ENCODE assay signal across 14 cellular contexts in the genomic region with DNA sequence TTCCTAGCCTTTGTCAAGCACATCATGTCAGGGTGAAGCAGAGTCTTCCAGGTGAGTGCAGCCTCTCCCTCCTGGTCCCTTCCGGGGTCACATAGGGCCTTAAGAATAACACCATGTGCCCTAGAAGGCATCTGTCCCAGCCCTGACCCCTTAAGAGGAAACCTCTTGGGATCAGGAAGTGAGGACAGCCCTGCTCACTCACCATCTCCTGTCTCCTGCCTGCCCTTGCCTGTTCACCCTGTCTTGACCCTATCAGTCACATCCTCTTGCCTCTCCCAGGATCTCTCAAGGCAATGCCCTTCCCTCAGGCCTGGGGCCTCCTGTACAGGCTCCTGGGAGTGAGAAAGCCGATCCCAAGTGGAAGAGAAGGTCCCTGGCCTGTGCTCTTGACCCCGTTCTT. TPM values are rescaled to one million over a fixed set of nuclear protein-coding genes. Genes with fewer than 3 reads are reported as not detected.
DNase-seq lines count a peak whose midpoint lies in the region; ATAC-seq, FAIRE-seq and TF ChIP-seq lines count a peak whose summit lies in the region.
"Had no signal": no experiment of that assay in that cellular context is flagged by ENCODE, and none has a peak within 500 bp of the region (broad histone marks: within the 10 kb centered on the region; RNA-seq: fewer than 3 reads in every experiment).

No MANE protein-coding gene starts in this region.

- H3K4me2 ChIP-seq in HepG2 (ENCODE audit: low read depth, low read length), result 0 out of 2 replicates have a peak overlapping the region, but pooled peaks have one; percentile 0

- TF ChIP-seq EP300 in HepG2 (IDR thresholded peaks at IDR 0.05; ENCODE audit: low read depth in 2 of 2, low read length in 2 of 2) (no peak), HepG2 (CRISPR knock-in tag; IDR thresholded peaks at IDR 0.05; ENCODE audit: borderline replicate concordance) (no peak)

- BruUV-seq in HepG2 (replicated peaks; lab: Mats Ljungman, UMichigan), result no TSS peak

- FAIRE-seq in bronchial epithelial cell (lab: Jason Lieb, UNC), result no peak
- FAIRE-seq in HepG2 (lab: Jason Lieb, UNC), result no peak

- H3K9me3 ChIP-seq in HepG2 (ENCODE audit: low read length), result peaks cover 9% of the 10 kb centered on the region; the same call in 1 of the 2 replicates

- no peak overlapping the region for H3K9ac ChIP-seq in HepG2 (ENCODE audit: insufficient read depth, low read depth, low read length)

- H3K4me1 ChIP-seq in HepG2 (ENCODE audit: insufficient read depth, low read length), result peaks cover 24% of the 10 kb centered on the region

- no peaks in the 10 kb centered on the region for H3K36me3 Mint-ChIP-seq in natural killer cell
- no peaks in the 10 kb centered on the region for H3K36me3 Mint-ChIP-seq in natural killer cell treated with Interleukin-12 subunit alpha and Interleukin-12 subunit beta and Interleukin-15 and Interleukin-18, amount 100 ng/mL, for 72 hours

- H3K4me1 Mint-ChIP-seq in natural killer cell, result peaks cover 31 to 40% of the 10 kb centered on the region in 2 donors
- peaks cover 33 to 35% of the 10 kb centered on the region in 2 donors for H3K4me1 Mint-ChIP-seq in natural killer cell treated with Interleukin-12 subunit alpha and Interleukin-12 subunit beta and Interleukin-15 and Interleukin-18, amount 100 ng/mL, for 72 hours (ENCODE audit: low read depth in 2 of 2)

- in situ Hi-C loops in HepG2 (cut with HindIII; ENCODE audit: extremely low pct_ligation_motif_present, low pct_unique_long_range_greater_than_20kb), result no loop called here

- CTCF ChIA-PET in HepG2 (lab: Yijun Ruan, JAX; ENCODE audit: low intra/inter-chr PET ratio, low total read pairs), result no interaction called here

- H4K20me1 ChIP-seq in HepG2 (ENCODE audit: insufficient read depth, low read length), result no peaks in the 10 kb centered on the region

- WGBS in HepG2 (ENCODE audit: low lambda C conversion rate), result 33% methylated on average over 3 of the region's 3 CpGs

- H3K4me3 Mint-ChIP-seq in natural killer cell, result no peak overlapping the region
- no peak overlapping the region for H3K4me3 Mint-ChIP-seq in natural killer cell treated with Interleukin-12 subunit alpha and Interleukin-12 subunit beta and Interleukin-15 and Interleukin-18, amount 100 ng/mL, for 72 hours
- H3K4me3 Mint-ChIP-seq: activated B cell treated with CpG ODN at 0.5 μM for 24 hours had no signal

- H3K4me3 ChIP-seq in bronchial epithelial cell (ENCODE audit: low read depth, low read length) (no peak overlapping the region), HepG2 (replicated peaks in 1 of 3; ENCODE audit: insufficient read depth in 1 of 3, low read depth in 2 of 3, low read length in 3 of 3) (no peak overlapping the region)

- intact Hi-C loops in natural killer cell (cut with micrococcal nuclease), result no loop called here
- intact Hi-C loops in HepG2 (cut with micrococcal nuclease; ENCODE audit: unreplicated experiment), result loop anchor here (10.0 kb wide), 1 partner anchor 392 kb away; no protein-coding TSS in a partner anchor

- no peaks in the 10 kb centered on the region for H3K27me3 Mint-ChIP-seq in natural killer cell (ENCODE audit: low read depth in 2 of 2)
- no peaks in the 10 kb centered on the region for H3K27me3 Mint-ChIP-seq in natural killer cell treated with Interleukin-12 subunit alpha and Interleukin-12 subunit beta and Interleukin-15 and Interleukin-18, amount 100 ng/mL, for 72 hours
- H3K27me3 Mint-ChIP-seq: activated B cell treated with CpG ODN at 0.5 μM for 24 hours had no signal

- TF ChIP-seq POLR2A in HepG2 (IDR thresholded peaks at IDR 0.05; ENCODE audit: insufficient read depth in 1 of 2, low read depth in 2 of 2, low read length in 2 of 2), result no peak
- TF ChIP-seq POLR2A in GM18505 (IDR thresholded peaks at IDR 0.05; ENCODE audit: borderline replicate concordance, extremely low read depth, insufficient read depth, insufficient read length), result no peak

- H3K27me3 ChIP-seq in bronchial epithelial cell (ENCODE audit: control insufficient read depth, insufficient read depth, low read length) (peaks cover 2% of the 10 kb centered on the region), HepG2 (ENCODE audit: control insufficient read depth in 1 of 2, insufficient read depth in 2 of 2, low read length in 2 of 2) (peaks cover 7 to 32% of the 10 kb centered on the region in 2 experiments; a peak in 3 of 5 replicates)

- H2AFZ ChIP-seq in HepG2 (ENCODE audit: low read length), result no peak overlapping the region

- DNase-seq in natural killer cell (no peak), bronchial epithelial cell (ENCODE audit: low read depth) (peak; percentile 75), HepG2 (ENCODE audit: low spot score) (no peak), islet precursor cell (no peak), middle frontal gyrus (ENCODE audit: extremely low spot score, low spot score) (no peak), GM19238 (ENCODE audit: insufficient read length, low spot score) (no peak)
- DNase-seq in natural killer cell treated with Interleukin-12 subunit alpha and Interleukin-12 subunit beta and Interleukin-15 and Interleukin-18, amount 100 ng/mL, for 72 hours (ENCODE audit: low spot score), result no peak
- DNase-seq: activated B cell treated with CpG ODN at 0.5 μM for 24 hours, activated gamma-delta T cell treated with Interleukin-2 at 50 U/mL for 16 hours, foreskin melanocyte, NCI-H1105 treated with DMSO at 0.1 percent for 48 hours, RPMI8226 had no signal

- peak overlapping the region; percentile 51 to 87 for H3K27ac Mint-ChIP-seq in natural killer cell
- H3K27ac Mint-ChIP-seq in natural killer cell treated with Interleukin-12 subunit alpha and Interleukin-12 subunit beta and Interleukin-15 and Interleukin-18, amount 100 ng/mL, for 72 hours, result no peak overlapping the region
- H3K27ac Mint-ChIP-seq: activated B cell treated with CpG ODN at 0.5 μM for 24 hours had no signal

- H3K79me2 ChIP-seq in HepG2 (ENCODE audit: insufficient read depth, low read length), result no peaks in the 10 kb centered on the region

- no peak for TF ChIP-seq RAD21 in HepG2 (CRISPR knock-in tag; IDR thresholded peaks at IDR 0.05)

- no peak for ATAC-seq in natural killer cell
- no peak for ATAC-seq in natural killer cell treated with Interleukin-12 subunit alpha and Interleukin-12 subunit beta and Interleukin-15 and Interleukin-18, amount 100 ng/mL, for 72 hours
- peak; percentile 16; the same call in 2 of the 3 replicates for ATAC-seq in HepG2
- no peak for ATAC-seq in GM18505 (IDR thresholded peaks at IDR 0.05; ENCODE audit: unreplicated experiment)

- no peaks in the 10 kb centered on the region for H3K36me3 ChIP-seq in bronchial epithelial cell (ENCODE audit: control insufficient read depth, insufficient read depth, low read length)
- no peaks in the 10 kb centered on the region for H3K36me3 ChIP-seq in HepG2 (replicated peaks in 1 of 2; ENCODE audit: control insufficient read depth in 1 of 2, insufficient read depth in 2 of 2, low read length in 2 of 2)

- no peak overlapping the region for H3K27ac ChIP-seq in HepG2 (ENCODE audit: extremely low read length, insufficient read depth, low read length)

- POLR2A ChIA-PET in HepG2 (lab: Yijun Ruan, JAX), result interaction anchor here (1.0 kb wide), 1 partner anchor 10 kb away, joined by 3 read pairs; no protein-coding TSS in a partner anchor

- H3K9me3 Mint-ChIP-seq in natural killer cell, result no peaks in the 10 kb centered on the region
- no peaks in the 10 kb centered on the region for H3K9me3 Mint-ChIP-seq in natural killer cell treated with Interleukin-12 subunit alpha and Interleukin-12 subunit beta and Interleukin-15 and Interleukin-18, amount 100 ng/mL, for 72 hours

- TF ChIP-seq CTCF in natural killer cell (IDR thresholded peaks at IDR 0.05) (no peak), bronchial epithelial cell (IDR thresholded peaks at IDR 0.05; ENCODE audit: insufficient read depth, low read length, severe bottlenecking) (no peak), HepG2 (CRISPR knock-in tag; IDR thresholded peaks at IDR 0.05) (no peak)

RNA-seq across cellular contexts. Expression of gene MYL4, which starts 13.9 kb away (rescaled TPM):
- total RNA-seq in natural killer cell (under 1 TPM in 1 of 3 donors, not detected in 2; 0.33 TPM), bronchial epithelial cell (not detected in 2 replicates), HepG2 (2016; rRNA removed; fragmentation: Illumina TruSeq; extraction: Trizol) (not detected in 2 replicates)
- 1 to 10 TPM in 1 of 2 donors, under 1 TPM in 1; 0.92 to 1.1 TPM for total RNA-seq in natural killer cell treated with Interleukin-12 subunit alpha and Interleukin-12 subunit beta and Interleukin-15 and Interleukin-18, amount 100 ng/mL, for 72 hours
- total RNA-seq in HepG2 (2016; cell fraction: cytosol; rRNA removed; fragmentation: Illumina TruSeq; extraction: Trizol; ENCODE audit: low read depth), result not detected in 2 replicates
- not detected in 2 replicates for total RNA-seq in HepG2 (2016; cell fraction: insoluble cytoplasmic fraction; rRNA removed; fragmentation: Illumina TruSeq; extraction: Trizol)
- not detected in 2 replicates for total RNA-seq in HepG2 (2016; cell fraction: membrane; rRNA removed; fragmentation: Illumina TruSeq; extraction: Trizol)
- not detected in 2 replicates for total RNA-seq in HepG2 (2016; cell fraction: nucleus; rRNA removed; fragmentation: Illumina TruSeq; extraction: Trizol)
- 0.13 TPM in 1 of 2 replicates, not detected in the other for polyA plus RNA-seq in HepG2 (2011; rRNA removed)
- 0.11 and 0.17 TPM in 2 replicates for polyA plus RNA-seq in HepG2 (2011; cell fraction: cytosol; rRNA removed)
- not detected in 2 replicates for polyA plus RNA-seq in HepG2 (2011; cell fraction: nucleus; rRNA removed)
- not detected in 2 replicates for polyA plus RNA-seq in HepG2 (2012)
- not detected in 2 replicates for polyA plus RNA-seq in HepG2 (2016; cell fraction: cytosol; fragmentation: Illumina TruSeq; extraction: Trizol; ENCODE audit: low read depth)
- polyA plus RNA-seq in HepG2 (2016; cell fraction: insoluble cytoplasmic fraction; fragmentation: Illumina TruSeq; extraction: Trizol; ENCODE audit: low read depth), result 0.27 TPM in 1 of 2 replicates, not detected in the other
- polyA plus RNA-seq in HepG2 (2016; cell fraction: membrane; fragmentation: Illumina TruSeq; extraction: Trizol; ENCODE audit: low read depth), result not detected in 2 replicates
- polyA plus RNA-seq in HepG2 (2016; cell fraction: nucleus; fragmentation: Illumina TruSeq; extraction: Trizol; ENCODE audit: insufficient read depth, low read depth), result not detected in 2 replicates
- polyA minus RNA-seq in HepG2 (2011; rRNA and poly(A)+ RNA removed; ENCODE audit: low replicate concordance), result 0.42 and 1.4 TPM in 2 replicates
- polyA minus RNA-seq in HepG2 (2011; cell fraction: cytosol; rRNA and poly(A)+ RNA removed), result not detected in 2 replicates
- polyA minus RNA-seq in HepG2 (2011; cell fraction: nucleus; rRNA and poly(A)+ RNA removed), result not detected in 2 replicates
- total RNA-seq: activated B cell treated with CpG ODN at 0.5 μM for 24 hours had no signal
- polyA plus RNA-seq: neural cell had no signal

RNA-seq across cellular contexts. Expression of gene ITGB3, which starts 30.6 kb away (rescaled TPM):
- 10 to 100 TPM in 2 of 3 donors, 1 to 10 TPM in 1; 4.2 to 30.6 (median 11.6) TPM for total RNA-seq in natural killer cell
- total RNA-seq in natural killer cell treated with Interleukin-12 subunit alpha and Interleukin-12 subunit beta and Interleukin-15 and Interleukin-18, amount 100 ng/mL, for 72 hours, result under 1 TPM in 1 of 2 donors, not detected in 1; 0.39 TPM
- 0.26 and 0.51 TPM in 2 replicates for total RNA-seq in bronchial epithelial cell
- 0.15 and 0.31 TPM in 2 replicates for total RNA-seq in HepG2 (2016; rRNA removed; fragmentation: Illumina TruSeq; extraction: Trizol)
- not detected in 2 replicates for total RNA-seq in HepG2 (2016; cell fraction: cytosol; rRNA removed; fragmentation: Illumina TruSeq; extraction: Trizol; ENCODE audit: low read depth)
- 0.31 and 0.37 TPM in 2 replicates for total RNA-seq in HepG2 (2016; cell fraction: insoluble cytoplasmic fraction; rRNA removed; fragmentation: Illumina TruSeq; extraction: Trizol)
- not detected in 2 replicates for total RNA-seq in HepG2 (2016; cell fraction: membrane; rRNA removed; fragmentation: Illumina TruSeq; extraction: Trizol)
- total RNA-seq in HepG2 (2016; cell fraction: nucleus; rRNA removed; fragmentation: Illumina TruSeq; extraction: Trizol), result 0.41 and 0.50 TPM in 2 replicates
- polyA plus RNA-seq in HepG2 (2011; rRNA removed), result 0.09 and 0.10 TPM in 2 replicates
- 0.07 and 0.09 TPM in 2 replicates for polyA plus RNA-seq in HepG2 (2011; cell fraction: cytosol; rRNA removed)
- polyA plus RNA-seq in HepG2 (2011; cell fraction: nucleus; rRNA removed), result 0.14 TPM in 2 replicates
- polyA plus RNA-seq in HepG2 (2012), result not detected in 2 replicates
- polyA plus RNA-seq in HepG2 (2016; cell fraction: cytosol; fragmentation: Illumina TruSeq; extraction: Trizol; ENCODE audit: low read depth), result not detected in 2 replicates
- polyA plus RNA-seq in HepG2 (2016; cell fraction: insoluble cytoplasmic fraction; fragmentation: Illumina TruSeq; extraction: Trizol; ENCODE audit: low read depth), result 0.07 TPM in 1 of 2 replicates, not detected in the other
- not detected in 2 replicates for polyA plus RNA-seq in HepG2 (2016; cell fraction: membrane; fragmentation: Illumina TruSeq; extraction: Trizol; ENCODE audit: low read depth)
- 0.15 TPM in 1 of 2 replicates, not detected in the other for polyA plus RNA-seq in HepG2 (2016; cell fraction: nucleus; fragmentation: Illumina TruSeq; extraction: Trizol; ENCODE audit: insufficient read depth, low read depth)
- 0.82 TPM in 1 of 2 replicates, not detected in the other for polyA minus RNA-seq in HepG2 (2011; rRNA and poly(A)+ RNA removed; ENCODE audit: low replicate concordance)
- not detected in 2 replicates for polyA minus RNA-seq in HepG2 (2011; cell fraction: cytosol; rRNA and poly(A)+ RNA removed)
- polyA minus RNA-seq in HepG2 (2011; cell fraction: nucleus; rRNA and poly(A)+ RNA removed), result 0.12 TPM in 1 of 2 replicates, not detected in the other
- polyA plus RNA-seq: neural cell had no signal

RNA-seq across cellular contexts. Expression of gene CDC27, which starts 33.9 kb away (rescaled TPM):
- total RNA-seq in natural killer cell, result 10 to 100 TPM; 77.3 to 87.3 (median 78.8) TPM
- 100 to 1,000 TPM; 134 to 141 TPM for total RNA-seq in natural killer cell treated with Interleukin-12 subunit alpha and Interleukin-12 subunit beta and Interleukin-15 and Interleukin-18, amount 100 ng/mL, for 72 hours
- total RNA-seq in bronchial epithelial cell, result 64.9 and 73.7 TPM in 2 replicates
- 102 and 162 TPM in 2 replicates for total RNA-seq in HepG2 (2016; rRNA removed; fragmentation: Illumina TruSeq; extraction: Trizol)
- total RNA-seq in HepG2 (2016; cell fraction: cytosol; rRNA removed; fragmentation: Illumina TruSeq; extraction: Trizol; ENCODE audit: low read depth), result 15.6 and 16.5 TPM in 2 replicates
- 94.8 and 180 TPM in 2 replicates for total RNA-seq in HepG2 (2016; cell fraction: insoluble cytoplasmic fraction; rRNA removed; fragmentation: Illumina TruSeq; extraction: Trizol)
- 45.9 and 57.6 TPM in 2 replicates for total RNA-seq in HepG2 (2016; cell fraction: membrane; rRNA removed; fragmentation: Illumina TruSeq; extraction: Trizol)
- 66.9 and 67.5 TPM in 2 replicates for total RNA-seq in HepG2 (2016; cell fraction: nucleus; rRNA removed; fragmentation: Illumina TruSeq; extraction: Trizol)
- polyA plus RNA-seq in HepG2 (2011; rRNA removed), result 55.9 and 80.7 TPM in 2 replicates
- 39.5 and 46.1 TPM in 2 replicates for polyA plus RNA-seq in HepG2 (2011; cell fraction: cytosol; rRNA removed)
- 54.9 and 64.9 TPM in 2 replicates for polyA plus RNA-seq in HepG2 (2011; cell fraction: nucleus; rRNA removed)
- 45.5 and 46.6 TPM in 2 replicates for polyA plus RNA-seq in HepG2 (2012)
- 4.4 and 5.4 TPM in 2 replicates for polyA plus RNA-seq in HepG2 (2016; cell fraction: cytosol; fragmentation: Illumina TruSeq; extraction: Trizol; ENCODE audit: low read depth)
- 124 and 138 TPM in 2 replicates for polyA plus RNA-seq in HepG2 (2016; cell fraction: insoluble cytoplasmic fraction; fragmentation: Illumina TruSeq; extraction: Trizol; ENCODE audit: low read depth)
- polyA plus RNA-seq in HepG2 (2016; cell fraction: membrane; fragmentation: Illumina TruSeq; extraction: Trizol; ENCODE audit: low read depth), result 16.5 and 20.8 TPM in 2 replicates
- polyA plus RNA-seq in HepG2 (2016; cell fraction: nucleus; fragmentation: Illumina TruSeq; extraction: Trizol; ENCODE audit: insufficient read depth, low read depth), result 88.5 and 91.4 TPM in 2 replicates
- 105 and 134 TPM in 2 replicates for polyA minus RNA-seq in HepG2 (2011; rRNA and poly(A)+ RNA removed; ENCODE audit: low replicate concordance)
- 70.2 and 86.9 TPM in 2 replicates for polyA minus RNA-seq in HepG2 (2011; cell fraction: cytosol; rRNA and poly(A)+ RNA removed)
- polyA minus RNA-seq in HepG2 (2011; cell fraction: nucleus; rRNA and poly(A)+ RNA removed), result 68.6 and 73.8 TPM in 2 replicates

Comparison
In these comparisons a context has a peak if more than half of its experiments do, and no peak if none do; other contexts are left out.
1. H3K27ac Mint-ChIP-seq: peak in natural killer cell (2 of 2); none in natural killer cell treated with Interleukin-12 subunit alpha and Interleukin-12 subunit beta and Interleukin-15 and Interleukin-18, amount 100 ng/mL, for 72 hours (0 of 2).